In the genomic region with DNA sequence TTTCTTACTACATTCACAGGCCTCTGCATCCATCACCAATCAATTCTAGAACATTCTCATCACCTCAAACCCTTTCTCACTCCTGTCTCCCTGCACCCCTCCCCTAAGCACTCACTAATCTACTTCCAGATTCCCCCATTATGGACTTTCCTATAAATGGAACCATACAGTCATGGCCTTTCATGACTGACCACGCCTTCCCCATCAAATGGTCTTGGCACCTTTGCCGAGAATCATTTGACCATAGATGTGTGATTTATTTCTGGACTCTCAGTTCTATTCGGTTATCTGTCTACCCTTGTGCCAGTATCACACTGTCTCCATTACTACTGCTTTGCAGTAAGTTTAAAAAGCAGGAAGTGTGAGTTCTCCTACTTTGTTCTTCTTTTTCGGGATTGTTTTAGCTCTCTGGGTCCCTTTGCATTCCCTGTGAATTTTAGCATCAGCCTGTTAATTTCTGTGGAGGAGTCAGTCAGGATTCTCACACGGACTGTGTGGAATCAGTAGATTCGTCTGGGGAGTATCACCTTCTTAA, we compare ENCODE assay signal across 1 cellular context.
TF ChIP-seq lines count a peak whose summit lies in the region.

No MANE protein-coding gene starts in this region.

TF ChIP-seq in K562, 482 proteins besides CTCF, POLR2A, EP300 and RAD21:
- no peak for TF ChIP-seq RBBP5 (IDR thresholded peaks at IDR 0.05; ENCODE audit: borderline replicate concordance, insufficient read depth, low read length, poor library complexity, severe bottlenecking)
- TF ChIP-seq BRD4 (IDR thresholded peaks at IDR 0.05) = no peak
- no peak for TF ChIP-seq TSC22D4 (tag; IDR thresholded peaks at IDR 0.05)
- no peak for TF ChIP-seq ZNF408 (CRISPR knock-in tag; IDR thresholded peaks at IDR 0.05; ENCODE audit: low read depth)
- no peak for TF ChIP-seq MAZ (CRISPR knock-in tag; conservative IDR thresholded peaks at IDR 0.05 in 1 of 2, IDR thresholded peaks at IDR 0.05 in 1 of 2)
- no peak for TF ChIP-seq TFAP4 (CRISPR knock-in tag; IDR thresholded peaks at IDR 0.05; ENCODE audit: borderline replicate concordance)
- no peak for TF ChIP-seq JUN (IDR thresholded peaks at IDR 0.05; ENCODE audit: borderline replicate concordance, low read depth, low read length)
- no peak for TF ChIP-seq JUN (CRISPR knock-in tag; IDR thresholded peaks at IDR 0.05; ENCODE audit: borderline replicate concordance)
- TF ChIP-seq EHMT2 (IDR thresholded peaks at IDR 0.05) = no peak
- no peak for TF ChIP-seq RNF2 (IDR thresholded peaks at IDR 0.05)
- no peak for TF ChIP-seq TCF7 (IDR thresholded peaks at IDR 0.05; ENCODE audit: borderline replicate concordance)
- no peak for TF ChIP-seq ZNF639 (CRISPR knock-in tag; conservative IDR thresholded peaks at IDR 0.05 in 1 of 2, IDR thresholded peaks at IDR 0.05 in 1 of 2)
- TF ChIP-seq GABPA (tag; conservative IDR thresholded peaks at IDR 0.05; ENCODE audit: low read depth) = no peak
- no peak for TF ChIP-seq ZNF12 (CRISPR knock-in tag; IDR thresholded peaks at IDR 0.05)
- TF ChIP-seq POLR2AphosphoS5 (IDR thresholded peaks at IDR 0.05; ENCODE audit: control insufficient read depth, insufficient read depth, low read depth, low read length) = no peak
- no peak for TF ChIP-seq TEAD2 (tag; IDR thresholded peaks at IDR 0.05)
- no peak for TF ChIP-seq KLF16 (IDR thresholded peaks at IDR 0.05)
- no peak for TF ChIP-seq ZNF507 (tag; conservative IDR thresholded peaks at IDR 0.05)
- no peak for TF ChIP-seq ZNF696 (CRISPR knock-in tag; conservative IDR thresholded peaks at IDR 0.05)
- TF ChIP-seq, protein P1, sequence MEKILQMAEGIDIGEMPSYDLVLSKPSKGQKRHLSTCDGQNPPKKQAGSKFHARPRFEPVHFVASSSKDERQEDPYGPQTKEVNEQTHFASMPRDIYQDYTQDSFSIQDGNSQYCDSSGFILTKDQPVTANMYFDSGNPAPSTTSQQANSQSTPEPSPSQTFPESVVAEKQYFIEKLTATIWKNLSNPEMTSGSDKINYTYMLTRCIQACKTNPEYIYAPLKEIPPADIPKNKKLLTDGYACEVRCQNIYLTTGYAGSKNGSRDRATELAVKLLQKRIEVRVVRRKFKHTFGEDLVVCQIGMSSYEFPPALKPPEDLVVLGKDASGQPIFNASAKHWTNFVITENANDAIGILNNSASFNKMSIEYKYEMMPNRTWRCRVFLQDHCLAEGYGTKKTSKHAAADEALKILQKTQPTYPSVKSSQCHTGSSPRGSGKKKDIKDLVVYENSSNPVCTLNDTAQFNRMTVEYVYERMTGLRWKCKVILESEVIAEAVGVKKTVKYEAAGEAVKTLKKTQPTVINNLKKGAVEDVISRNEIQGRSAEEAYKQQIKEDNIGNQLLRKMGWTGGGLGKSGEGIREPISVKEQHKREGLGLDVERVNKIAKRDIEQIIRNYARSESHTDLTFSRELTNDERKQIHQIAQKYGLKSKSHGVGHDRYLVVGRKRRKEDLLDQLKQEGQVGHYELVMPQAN (IDR thresholded peaks at IDR 0.05; ENCODE audit: borderline replicate concordance) = no peak
- no peak for TF ChIP-seq PKNOX1 (IDR thresholded peaks at IDR 0.05)
